Comparison of ENCODE assay signal across 13 cellular contexts in the genomic region with DNA sequence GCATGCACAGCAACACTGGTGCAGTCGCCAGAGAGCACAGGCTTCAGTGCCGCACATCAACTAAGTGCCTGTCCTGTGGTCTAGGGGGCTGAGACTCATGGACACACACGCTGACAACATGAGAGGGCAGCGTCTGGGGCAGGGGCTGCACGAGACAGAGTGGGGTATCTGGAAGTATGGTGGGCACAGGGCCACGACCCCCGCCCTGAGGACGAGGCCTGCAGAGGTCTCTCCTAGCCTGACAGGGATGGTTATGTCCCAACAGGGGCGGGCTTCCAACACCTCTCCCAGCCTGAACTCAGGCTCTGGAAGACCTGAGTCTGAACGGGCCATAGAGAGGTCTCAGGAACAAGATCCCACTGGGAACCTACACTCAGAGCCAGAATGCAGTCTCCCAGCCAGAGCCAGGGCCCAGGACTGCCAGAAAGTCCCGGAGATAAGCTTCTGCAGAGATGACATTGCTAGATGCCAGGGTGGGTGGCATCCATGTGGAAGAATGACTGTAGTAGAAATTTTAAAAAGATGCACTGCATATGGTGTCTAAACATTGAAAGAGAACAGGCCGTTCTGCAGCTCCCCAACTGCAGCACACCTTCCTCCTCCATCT.
DNase-seq lines count a peak whose midpoint lies in the region; ATAC-seq and TF ChIP-seq lines count a peak whose summit lies in the region.
"Had no signal": no experiment of that assay in that cellular context is flagged by ENCODE, and none has a peak within 500 bp of the region (broad histone marks: within the 10 kb centered on the region; RNA-seq: fewer than 3 reads in every experiment).

No MANE protein-coding gene starts in this region.

- no peak for ATAC-seq in right lobe of liver
- ATAC-seq: T-cell had no signal

- peak overlapping the region; percentile 51 to 78 (median 53) for H3K27ac Mint-ChIP-seq in IgD-negative memory B cell
- H3K27ac Mint-ChIP-seq: activated naive CD8-positive, alpha-beta T cell; T-cell had no signal

- H3K36me3 Mint-ChIP-seq in IgD-negative memory B cell, result peaks cover 1% of the 10 kb centered on the region
- H3K36me3 Mint-ChIP-seq: activated naive CD8-positive, alpha-beta T cell; T-cell had no signal

- H3K4me3 ChIP-seq in colonic mucosa (no peak overlapping the region), right lobe of liver (no peak overlapping the region), stomach (no peak overlapping the region)

- 100% methylated on average over 5 of the region's 12 CpGs for WGBS in right lobe of liver (ENCODE audit: insufficient coverage, low coverage, low lambda C conversion rate, missing lambda C conversion rate)
- WGBS in stomach, 5 donors, result 83 to 92% (median 86%) methylated on average over 12 of the region's 12 CpGs

- no peak for TF ChIP-seq EP300 in stomach (IDR thresholded peaks at IDR 0.05)

- TF ChIP-seq CTCF in colonic mucosa (IDR thresholded peaks at IDR 0.05) (no peak), right lobe of liver (IDR thresholded peaks at IDR 0.05) (no peak), stomach (IDR thresholded peaks at IDR 0.05) (no peak)

- H3K4me1 ChIP-seq in colonic mucosa (peaks cover 17% of the 10 kb centered on the region), right lobe of liver (peaks cover 1 to 46% (median 23%) of the 10 kb centered on the region in 4 donors), stomach (peaks cover 60 to 85% (median 74%) of the 10 kb centered on the region in 4 donors)

- H3K27me3 ChIP-seq in colonic mucosa (no peaks in the 10 kb centered on the region), right lobe of liver (no peaks in the 10 kb centered on the region), stomach (no peaks in the 10 kb centered on the region)

- DNase-seq in colonic mucosa (no peak), right lobe of liver (no peak), stomach (no peak), NCI-H2227 (lab: John Stamatoyannopoulos, UW; ENCODE audit: unreplicated experiment) (no peak), hippocampal formation (lab: John Stamatoyannopoulos, UW) (no peak), NCI-H1694 (lab: John Stamatoyannopoulos, UW) (no peak)
- no peak for DNase-seq in activated CD8-positive, alpha-beta memory T cell treated with anti-CD3 and anti-CD28 coated beads, Interleukin-2, amount 50 U/mL, for 48 hours
- DNase-seq: stimulated activated naive CD4-positive, alpha-beta T cell treated with Interleukin-2 at 50 U/mL for 16 hours; T-cell had no signal

- peaks cover 2% of the 10 kb centered on the region for H3K27me3 Mint-ChIP-seq in IgD-negative memory B cell
- H3K27me3 Mint-ChIP-seq: central memory CD8-positive, alpha-beta T cell had no signal

- H3K9me3 ChIP-seq in colonic mucosa, result no peaks in the 10 kb centered on the region
- no peaks in the 10 kb centered on the region for H3K9me3 ChIP-seq in right lobe of liver
- H3K9me3 ChIP-seq in stomach, result no peaks in the 10 kb centered on the region

- H3K4me3 Mint-ChIP-seq in IgD-negative memory B cell, result peak overlapping the region; percentile 6 to 60 (median 32)
- H3K4me3 Mint-ChIP-seq: activated naive CD8-positive, alpha-beta T cell; central memory CD8-positive, alpha-beta T cell; T-cell had no signal

- peak overlapping the region; percentile 36 for H3K27ac ChIP-seq in colonic mucosa
- H3K27ac ChIP-seq in right lobe of liver, result peak overlapping the region in 2 of 3 donors; percentile 16 to 33
- H3K27ac ChIP-seq in stomach, result peak overlapping the region; percentile 7 to 81 (median 76)
- H3K27ac ChIP-seq: epithelial cell of prostate had no signal

- intact Hi-C loops in colonic mucosa (cut with DNase I) (no loop called here), right lobe of liver (cut with DNase I) (no loop called here), stomach (cut with DNase I; ENCODE audit: low total_unique reads) (no loop called here)

- H3K9me3 Mint-ChIP-seq in IgD-negative memory B cell, result no peaks in the 10 kb centered on the region
- H3K9me3 Mint-ChIP-seq: central memory CD8-positive, alpha-beta T cell; T-cell had no signal

- H3K36me3 ChIP-seq in colonic mucosa (no peaks in the 10 kb centered on the region), right lobe of liver (no peaks in the 10 kb centered on the region), stomach (no peaks in the 10 kb centered on the region)

- peaks cover 40 to 59% (median 46%) of the 10 kb centered on the region in 3 donors for H3K4me1 Mint-ChIP-seq in IgD-negative memory B cell
- H3K4me1 Mint-ChIP-seq: central memory CD8-positive, alpha-beta T cell had no signal

- H3K9ac ChIP-seq in colonic mucosa (ENCODE audit: low read depth in 2 of 2, low read length in 2 of 2), result no peak overlapping the region

- TF ChIP-seq POLR2A in right lobe of liver (IDR thresholded peaks at IDR 0.05) (no peak), stomach (IDR thresholded peaks at IDR 0.05) (no peak)

Comparison
In these comparisons a context has a peak if more than half of its experiments do, and no peak if none do; other contexts are left out.
1. H3K27ac ChIP-seq: peak in every context shown above with its lines; median percentile 76 in stomach; 36 in colonic mucosa; 24 in right lobe of liver.